Comparison of ENCODE assay signal across 8 cellular contexts in the genomic region with DNA sequence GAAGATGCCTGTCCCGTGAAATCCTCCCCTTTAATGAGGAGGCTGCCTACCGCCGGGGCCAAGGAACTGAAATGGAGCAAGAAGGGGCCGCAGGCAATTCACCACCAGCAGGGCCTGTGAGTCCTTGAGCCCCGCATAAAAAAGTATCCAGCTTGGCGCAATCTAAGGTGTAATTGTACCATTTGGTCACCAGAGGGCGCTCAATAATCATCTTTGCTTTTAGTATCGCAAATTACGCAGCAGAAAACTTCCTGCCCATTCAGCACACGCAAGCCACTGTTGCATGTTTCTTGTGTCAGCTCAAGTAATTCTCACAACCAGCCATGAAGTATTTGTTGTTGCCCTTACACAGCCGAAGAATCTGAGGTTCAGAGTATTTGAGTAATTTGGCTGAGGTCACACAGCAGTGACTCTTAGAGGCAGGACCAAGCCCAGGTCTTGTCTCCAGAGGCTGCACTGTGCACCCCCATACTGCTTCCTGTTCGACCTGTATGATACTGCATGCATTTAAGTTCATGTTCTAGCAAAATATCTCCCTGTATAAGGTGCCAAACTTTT. TPM values are rescaled to one million over a fixed set of nuclear protein-coding genes. Genes with fewer than 3 reads are reported as not detected.
A peak's percentile ranks its signal among the peaks of the same experiment; 100 is the strongest.
DNase-seq lines count a peak whose midpoint lies in the region; ATAC-seq and TF ChIP-seq lines count a peak whose summit lies in the region.

No MANE protein-coding gene starts in this region.

- H3K9me3 ChIP-seq in SK-N-SH (no peaks in the 10 kb centered on the region), prostate gland (no peaks in the 10 kb centered on the region)

- DNase-seq in AG09319 (ENCODE audit: extremely low read depth, low read depth) (peak; percentile 60), NCI-H1417 (lab: John Stamatoyannopoulos, UW) (peak; percentile 79 to 94 (median 89)), SK-N-SH (peak; percentile 83), Right ventricle myocardium superior (no peak), prostate gland (ENCODE audit: low spot score) (peak; percentile 62)
- peak; percentile 42 for DNase-seq in activated naive CD8-positive, alpha-beta T cell treated with anti-CD3 and anti-CD28 coated beads for 36 hours

- intact Hi-C loops in Right ventricle myocardium superior (cut with DNase I) (no loop called here), prostate gland (cut with DNase I) (loop anchor here (10.0 kb wide), 2 partner anchors 247 to 387 kb away; no protein-coding TSS in a partner anchor)

- no peaks in the 10 kb centered on the region for H3K36me3 Mint-ChIP-seq in activated naive CD8-positive, alpha-beta T cell treated with anti-CD3 and anti-CD28 coated beads for 36 hours

- no peaks in the 10 kb centered on the region for H3K27me3 Mint-ChIP-seq in activated naive CD8-positive, alpha-beta T cell treated with anti-CD3 and anti-CD28 coated beads for 36 hours

- peak overlapping the region; percentile 40; the same call in 1 of the 2 replicates for H2AFZ ChIP-seq in SK-N-SH (ENCODE audit: low read depth)

- H3K4me1 ChIP-seq in SK-N-SH (ENCODE audit: control insufficient read depth in 1 of 2, insufficient read depth in 2 of 2, low read depth in 1 of 2, low read length in 1 of 2): peaks cover 0 to 9% of the 10 kb centered on the region in 2 experiments; a peak in 1 of 4 replicates
- H3K4me1 ChIP-seq in prostate gland (replicated peaks): peaks cover 4% of the 10 kb centered on the region

- POLR2A ChIA-PET in SK-N-SH (lab: Yijun Ruan, JAX): interaction anchor here (0.7 kb wide), 1 partner anchor 722 kb away, joined by 3 read pairs; no protein-coding TSS in a partner anchor

- TF ChIP-seq POLR2A in prostate gland (IDR thresholded peaks at IDR 0.05): no peak

- H3K4me2 ChIP-seq in SK-N-SH: no peak overlapping the region

- H3K79me2 ChIP-seq in SK-N-SH (ENCODE audit: insufficient read depth): no peaks in the 10 kb centered on the region

- H3K36me3 ChIP-seq in SK-N-SH (replicated peaks in 1 of 2; ENCODE audit: control insufficient read depth in 1 of 2, insufficient read depth in 2 of 2, low read length in 1 of 2) (no peaks in the 10 kb centered on the region), prostate gland (no peaks in the 10 kb centered on the region)

- no peaks in the 10 kb centered on the region for H3K9me2 ChIP-seq in SK-N-SH

- TF ChIP-seq EP300 in SK-N-SH (IDR thresholded peaks at IDR 0.05; ENCODE audit: borderline replicate concordance in 1 of 2, low read depth in 1 of 2, low read length in 1 of 2): no peak

- CTCF ChIA-PET in SK-N-SH (lab: Yijun Ruan, JAX): interaction anchor here (0.6 to 3.1 kb wide), 55 partner anchors 8 to 1267 kb away, joined by 3 to 44 read pairs (median 3); a partner anchor contains a TSS

- TF ChIP-seq CTCF in AG09319 (IDR thresholded peaks at IDR 0.05; ENCODE audit: low read depth, low read length): peak; percentile 65
- TF ChIP-seq CTCF in SK-N-SH (IDR thresholded peaks at IDR 0.05): peak; percentile 80
- TF ChIP-seq CTCF in prostate gland (IDR thresholded peaks at IDR 0.05): peak; percentile 65 to 91 (median 90)

- H3K9me3 Mint-ChIP-seq in activated naive CD8-positive, alpha-beta T cell treated with anti-CD3 and anti-CD28 coated beads for 36 hours: no peaks in the 10 kb centered on the region

- ATAC-seq in GM19467 (IDR thresholded peaks at IDR 0.05; ENCODE audit: unreplicated experiment): peak; percentile 46
- ATAC-seq in Right ventricle myocardium superior (ENCODE audit: poor library complexity): peak; percentile 77
- ATAC-seq in HG03039 (IDR thresholded peaks at IDR 0.05; ENCODE audit: unreplicated experiment): no peak

- peak overlapping the region; percentile 81 for H3K27ac Mint-ChIP-seq in activated naive CD8-positive, alpha-beta T cell treated with anti-CD3 and anti-CD28 coated beads for 36 hours

- 3% methylated on average over 8 of the region's 12 CpGs for WGBS in SK-N-SH (ENCODE audit: low lambda C conversion rate)
- 6% methylated on average over 12 of the region's 12 CpGs for WGBS in prostate gland

- peak overlapping the region; percentile 11 for H3K4me3 Mint-ChIP-seq in activated naive CD8-positive, alpha-beta T cell treated with anti-CD3 and anti-CD28 coated beads for 36 hours

- no peaks in the 10 kb centered on the region for H3K27me3 ChIP-seq in SK-N-SH (ENCODE audit: insufficient read depth)
- peaks cover 3% of the 10 kb centered on the region for H3K27me3 ChIP-seq in prostate gland (replicated peaks; ENCODE audit: insufficient read depth)

- no peaks in the 10 kb centered on the region for H4K20me1 ChIP-seq in SK-N-SH (ENCODE audit: insufficient read depth)

- TF ChIP-seq RAD21 in SK-N-SH (IDR thresholded peaks at IDR 0.05; ENCODE audit: low read length): peak; percentile 95

- no peak overlapping the region for H3K9ac ChIP-seq in SK-N-SH

- H3F3A ChIP-seq in SK-N-SH (replicated peaks; ENCODE audit: insufficient read depth): no peaks in the 10 kb centered on the region

- peaks cover 26% of the 10 kb centered on the region for H3K4me1 Mint-ChIP-seq in activated naive CD8-positive, alpha-beta T cell treated with anti-CD3 and anti-CD28 coated beads for 36 hours

- H3K27ac ChIP-seq in SK-N-SH (ENCODE audit: low read depth in 2 of 2, low read length in 1 of 2) (no peak overlapping the region), prostate gland (no peak overlapping the region)

- peak overlapping the region in 1 of 2 experiments; percentile 16; a peak in 1 of 4 replicates for H3K4me3 ChIP-seq in SK-N-SH (ENCODE audit: low read depth in 2 of 2, low read length in 1 of 2)
- H3K4me3 ChIP-seq in prostate gland: no peak overlapping the region

TF ChIP-seq in SK-N-SH, 30 proteins besides CTCF, POLR2A, EP300 and RAD21:
- TF ChIP-seq SMC3 (IDR thresholded peaks at IDR 0.05; ENCODE audit: low read depth, low read length) (peak; percentile 78), NFIC (IDR thresholded peaks at IDR 0.05; ENCODE audit: borderline replicate concordance) (no peak)

RNA-seq across cellular contexts. Expression of a gene that starts 54.1 kb away (rescaled TPM):
- polyA plus RNA-seq in SK-N-SH (2012; rRNA removed): 43.7 and 61.0 TPM in 2 replicates
- polyA plus RNA-seq in SK-N-SH (2012; cell fraction: cytosol; rRNA removed): 61.5 and 75.2 TPM in 2 replicates
- polyA plus RNA-seq in SK-N-SH (2012; cell fraction: nucleus; rRNA removed): 40.4 and 72.7 TPM in 2 replicates
- 100 to 1,000 TPM; 209 to 221 TPM for total RNA-seq in activated naive CD8-positive, alpha-beta T cell treated with anti-CD3 and anti-CD28 coated beads for 36 hours
- total RNA-seq in Right ventricle myocardium superior: 169 TPM
- total RNA-seq in prostate gland: 10 to 100 TPM; 67.8 to 96.2 TPM
